ENCODE assay signal across 28 cellular contexts in the genomic region with DNA sequence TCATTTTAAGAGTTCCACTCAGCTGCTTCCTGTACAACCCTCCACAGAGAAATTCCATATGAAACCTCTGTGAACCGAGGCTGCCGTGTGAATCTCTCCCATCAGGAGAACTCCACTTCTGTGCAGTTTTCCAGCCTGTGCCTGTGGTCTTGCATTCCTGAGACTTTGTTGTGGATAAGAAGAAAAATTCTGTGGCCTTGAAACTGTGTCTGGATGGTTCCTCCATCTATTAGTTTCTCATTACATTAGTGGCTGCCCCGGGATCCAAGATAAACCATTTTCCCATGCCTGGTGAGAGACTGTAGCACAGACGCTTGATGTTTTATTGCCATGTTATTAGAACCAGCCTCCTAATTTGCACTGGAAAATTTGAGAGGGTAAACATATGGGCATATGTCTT.
"Had no signal": no experiment of that assay in that cellular context is flagged by ENCODE, and none has a peak within 500 bp of the region (broad histone marks: within the 10 kb centered on the region; RNA-seq: fewer than 3 reads in every experiment).

No MANE protein-coding gene starts in this region.

- H3K9me3 ChIP-seq: colonic mucosa, esophagus muscularis mucosa, gastroesophageal sphincter, mucosa of descending colon, sigmoid colon, thoracic aorta had no signal

- H3K27me3 Mint-ChIP-seq: activated CD4-positive, alpha-beta T cell treated with anti-CD3 and anti-CD28 coated beads, Interleukin-2, amount 10 ng/mL, durations not matched to agents 7 days and 5 days; activated CD8-positive, alpha-beta memory T cell treated with anti-CD3 and anti-CD28 coated beads, Interleukin-2, amount 10 ng/mL, durations not matched to agents 7 days and 5 days; activated CD8-positive, alpha-beta T cell treated with anti-CD3 and anti-CD28 coated beads for 36 hours; activated naive CD8-positive, alpha-beta T cell treated with anti-CD3 and anti-CD28 coated beads, Interleukin-2, amount 50 U/mL, for 24 hours; T-cell had no signal

- H3K27ac Mint-ChIP-seq: activated CD4-positive, alpha-beta T cell treated with anti-CD3 and anti-CD28 coated beads, Interleukin-2, amount 10 ng/mL, durations not matched to agents 7 days and 5 days; activated CD8-positive, alpha-beta memory T cell treated with anti-CD3 and anti-CD28 coated beads, Interleukin-2, amount 10 ng/mL, durations not matched to agents 7 days and 5 days; activated CD8-positive, alpha-beta T cell treated with anti-CD3 and anti-CD28 coated beads for 36 hours; activated naive CD8-positive, alpha-beta T cell treated with anti-CD3 and anti-CD28 coated beads, Interleukin-2, amount 50 U/mL, for 24 hours; T-cell had no signal

- H3K4me1 ChIP-seq: colonic mucosa, esophagus muscularis mucosa, gastroesophageal sphincter, sigmoid colon had no signal

- H3K27ac ChIP-seq: colonic mucosa, dorsolateral prefrontal cortex, esophagus muscularis mucosa, gastroesophageal sphincter, sigmoid colon, thoracic aorta, WERI-Rb-1 had no signal

- H3K27me3 ChIP-seq: colonic mucosa, dorsolateral prefrontal cortex, esophagus muscularis mucosa, gastroesophageal sphincter, sigmoid colon had no signal

- H3K9me3 Mint-ChIP-seq: activated CD8-positive, alpha-beta T cell treated with anti-CD3 and anti-CD28 coated beads for 36 hours; activated naive CD8-positive, alpha-beta T cell treated with anti-CD3 and anti-CD28 coated beads, Interleukin-2, amount 50 U/mL, for 24 hours; neural crest cell; T-cell had no signal

- H3K36me3 ChIP-seq: colonic mucosa, WERI-Rb-1 had no signal

- ATAC-seq: activated CD8-positive, alpha-beta memory T cell treated with anti-CD3 and anti-CD28 coated beads, Interleukin-2, amount 10 ng/mL, durations not matched to agents 7 days and 5 days; activated CD8-positive, alpha-beta T cell treated with anti-CD3 and anti-CD28 coated beads for 36 hours; activated naive CD8-positive, alpha-beta T cell treated with anti-CD3 and anti-CD28 coated beads, Interleukin-2, amount 50 U/mL, for 24 hours; gastroesophageal sphincter; left ventricle myocardium superior; mucosa of descending colon; T-cell had no signal

- DNase-seq: activated CD4-positive, alpha-beta T cell treated with anti-CD3 and anti-CD28 coated beads, Interleukin-2, amount 10 ng/mL, durations not matched to agents 7 days and 5 days; activated CD4-positive, CD25-positive, alpha-beta regulatory T cell treated with anti-CD3 and anti-CD28 coated beads, Interleukin-2, amount 50 U/mL, for 72 hours; activated CD8-positive, alpha-beta memory T cell treated with anti-CD3 and anti-CD28 coated beads, Interleukin-2, amount 10 ng/mL, durations not matched to agents 7 days and 5 days; activated CD8-positive, alpha-beta T cell treated with anti-CD3 and anti-CD28 coated beads for 36 hours; activated effector memory CD4-positive, alpha-beta T cell treated with anti-CD3 and anti-CD28 coated beads, Interleukin-2, amount 50 U/mL, for 16 hours; activated naive CD4-positive, alpha-beta T cell treated with anti-CD3 and anti-CD28 coated beads, Interleukin-2, amount 50 U/mL, for 16 hours; activated naive CD8-positive, alpha-beta T cell treated with anti-CD3 and anti-CD28 coated beads, Interleukin-2, amount 50 U/mL, for 24 hours; activated T-cell treated with anti-CD3 and anti-CD28 coated beads for 4 hours; anterior cingulate cortex; central memory CD4-positive, alpha-beta T cell; colonic mucosa; dorsolateral prefrontal cortex; head of caudate nucleus; hypothalamus; left ventricle myocardium superior; mammary epithelial cell; mucosa of descending colon; occipital lobe; retina; sigmoid colon; stimulated activated CD4-positive, alpha-beta T cell treated with anti-CD3 and anti-CD28 coated beads, Interleukin-4, amount 100 ng/mL, for 1 hour; stimulated activated naive CD4-positive, alpha-beta T cell treated with Interleukin-2 at 50 U/mL for 16 hours; T-cell; WERI-Rb-1 had no signal

- H3K4me3 Mint-ChIP-seq: activated CD4-positive, alpha-beta T cell treated with anti-CD3 and anti-CD28 coated beads, Interleukin-2, amount 10 ng/mL, durations not matched to agents 7 days and 5 days; activated CD8-positive, alpha-beta memory T cell treated with anti-CD3 and anti-CD28 coated beads, Interleukin-2, amount 10 ng/mL, durations not matched to agents 7 days and 5 days; activated CD8-positive, alpha-beta T cell treated with anti-CD3 and anti-CD28 coated beads for 36 hours; activated naive CD8-positive, alpha-beta T cell treated with anti-CD3 and anti-CD28 coated beads, Interleukin-2, amount 50 U/mL, for 24 hours; neural crest cell; T-cell had no signal

- H3K4me3 ChIP-seq: colonic mucosa, dorsolateral prefrontal cortex, esophagus muscularis mucosa, gastroesophageal sphincter, mucosa of descending colon, sigmoid colon, thoracic aorta had no signal

- H3K4me1 Mint-ChIP-seq: neural crest cell had no signal
